In the genomic region with DNA sequence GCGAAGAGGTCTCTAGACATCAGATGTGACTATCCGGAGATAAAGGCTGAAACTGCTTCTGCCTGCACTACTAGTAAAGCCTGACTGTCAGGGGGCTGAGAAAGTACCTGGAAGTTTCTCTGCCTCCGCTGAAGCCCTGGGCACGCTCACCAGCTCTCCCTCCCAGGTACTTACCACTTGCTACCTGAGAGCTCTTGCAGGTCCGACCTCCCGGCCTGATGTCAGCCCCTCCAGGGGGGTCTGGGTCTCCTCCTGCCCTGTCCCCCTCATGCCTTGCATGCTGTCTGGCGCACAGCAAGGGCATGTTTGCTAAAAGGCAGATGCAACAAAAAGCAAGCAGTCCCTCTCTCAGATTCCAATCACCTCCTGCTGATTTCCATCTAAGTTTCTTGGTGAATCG, we compare ENCODE assay signal across 13 cellular contexts. TPM values are rescaled to one million over a fixed set of nuclear protein-coding genes. Genes with fewer than 3 reads are reported as not detected.
A peak's percentile ranks its signal among the peaks of the same experiment; 100 is the strongest.
DNase-seq lines count a peak whose midpoint lies in the region; ATAC-seq and TF ChIP-seq lines count a peak whose summit lies in the region.
"Had no signal": no experiment of that assay in that cellular context is flagged by ENCODE, and none has a peak within 500 bp of the region (broad histone marks: within the 10 kb centered on the region; RNA-seq: fewer than 3 reads in every experiment).

No MANE protein-coding gene starts in this region.

- H3K9me3 Mint-ChIP-seq in CD14-positive monocyte: peaks cover 0 to 2% (median 0%) of the 10 kb centered on the region in 7 donors
- H3K9me3 Mint-ChIP-seq: memory B cell had no signal

- ATAC-seq in right lobe of liver (no peak), GM19035 (IDR thresholded peaks at IDR 0.05; ENCODE audit: unreplicated experiment) (no peak), HG03378 (IDR thresholded peaks at IDR 0.05; ENCODE audit: unreplicated experiment) (no peak)

- no peaks in the 10 kb centered on the region for H3K27me3 ChIP-seq in ascending aorta
- no peaks in the 10 kb centered on the region for H3K27me3 ChIP-seq in right lobe of liver
- no peaks in the 10 kb centered on the region for H3K27me3 ChIP-seq in smooth muscle cell (ENCODE audit: low read depth)
- H3K27me3 ChIP-seq: BE2C had no signal

- peaks cover 72 to 88% of the 10 kb centered on the region in 2 donors for H3K36me3 Mint-ChIP-seq in CD14-positive monocyte

- TF ChIP-seq CTCF in CD14-positive monocyte (IDR thresholded peaks at IDR 0.05) (no peak), ascending aorta (IDR thresholded peaks at IDR 0.05) (no peak), right lobe of liver (IDR thresholded peaks at IDR 0.05) (no peak), smooth muscle cell (IDR thresholded peaks at IDR 0.05; ENCODE audit: borderline replicate concordance, insufficient read depth, poor library complexity, severe bottlenecking) (no peak)

- H3K4me3 Mint-ChIP-seq in CD14-positive monocyte: no peak overlapping the region
- H3K4me3 Mint-ChIP-seq: memory B cell had no signal

- H3K4me1 Mint-ChIP-seq in CD14-positive monocyte: peaks cover 74% of the 10 kb centered on the region

- 100% methylated on average over 2 of the region's 8 CpGs for WGBS in right lobe of liver (ENCODE audit: insufficient coverage, low coverage, low lambda C conversion rate, missing lambda C conversion rate)
- 92% methylated on average over 8 of the region's 8 CpGs for WGBS in smooth muscle cell (ENCODE audit: low lambda C conversion rate)

- H3K79me2 ChIP-seq in smooth muscle cell (ENCODE audit: low read depth): peaks cover 76% of the 10 kb centered on the region

- H3K4me3 ChIP-seq in ascending aorta (no peak overlapping the region), right lobe of liver (no peak overlapping the region), smooth muscle cell (no peak overlapping the region)

- peaks cover 62% of the 10 kb centered on the region for H4K20me1 ChIP-seq in smooth muscle cell (ENCODE audit: low read depth)

- H3F3A ChIP-seq in smooth muscle cell (ENCODE audit: low read depth): peaks cover 22% of the 10 kb centered on the region

- H3K27ac Mint-ChIP-seq in CD14-positive monocyte: peak overlapping the region; percentile 98 to 99 (median 99)
- H3K27ac Mint-ChIP-seq: memory B cell had no signal

- TF ChIP-seq POLR2A in right lobe of liver (IDR thresholded peaks at IDR 0.05): no peak

- no peak for DNase-seq in CD14-positive monocyte (ENCODE audit: low spot score)
- DNase-seq in ascending aorta (ENCODE audit: low spot score in 2 of 2): no peak
- DNase-seq in right lobe of liver: peak in 1 of 3 donors; percentile 40
- no peak for DNase-seq in smooth muscle cell (lab: John Stamatoyannopoulos, UW; ENCODE audit: unreplicated experiment)
- DNase-seq in NCI-H345 (lab: John Stamatoyannopoulos, UW): no peak
- DNase-seq in NCI-H2227 (lab: John Stamatoyannopoulos, UW; ENCODE audit: unreplicated experiment): no peak
- DNase-seq: BE2C; effector memory CD4-positive, alpha-beta T cell; hippocampal formation; NCI-H2081 treated with DMSO at 0.1 percent for 48 hours had no signal

- H3K27ac ChIP-seq in ascending aorta (peak overlapping the region; percentile 90), right lobe of liver (peak overlapping the region in 2 of 3 donors; percentile 52 to 92), smooth muscle cell (ENCODE audit: low read depth) (peak overlapping the region; percentile 99)

- H3K27me3 Mint-ChIP-seq in CD14-positive monocyte (ENCODE audit: low read depth in 3 of 3): no peaks in the 10 kb centered on the region
- H3K27me3 Mint-ChIP-seq: memory B cell had no signal

- H3K4me1 ChIP-seq in ascending aorta (peaks cover 14 to 43% of the 10 kb centered on the region in 2 donors), right lobe of liver (peaks cover 0 to 15% (median 5%) of the 10 kb centered on the region in 4 donors), smooth muscle cell (ENCODE audit: low read depth) (peaks cover 5% of the 10 kb centered on the region)
- H3K4me1 ChIP-seq: BE2C had no signal

- H2AFZ ChIP-seq in smooth muscle cell (ENCODE audit: low read depth): no peak overlapping the region

- H3K9me3 ChIP-seq in ascending aorta (no peaks in the 10 kb centered on the region), right lobe of liver (no peaks in the 10 kb centered on the region), smooth muscle cell (replicated peaks; ENCODE audit: low read depth) (no peaks in the 10 kb centered on the region)
- H3K9me3 ChIP-seq: BE2C had no signal

- H3K36me3 ChIP-seq in ascending aorta: peaks cover 23 to 34% of the 10 kb centered on the region in 2 donors
- peaks cover 0 to 34% (median 16%) of the 10 kb centered on the region in 4 donors for H3K36me3 ChIP-seq in right lobe of liver
- H3K36me3 ChIP-seq in smooth muscle cell (ENCODE audit: low read depth): no peaks in the 10 kb centered on the region

- intact Hi-C loops in CD14-positive monocyte (cut with micrococcal nuclease): loop anchor here in 1 of 2 donors (5.0 kb wide), 1 partner anchor 33 kb away; a partner anchor contains a TSS
- intact Hi-C loops in ascending aorta (cut with DNase I): loop anchor here (5.0 kb wide), 1 partner anchor 33 kb away; a partner anchor contains a TSS
- intact Hi-C loops in right lobe of liver (cut with DNase I): no loop called here

- peak overlapping the region; percentile 92 for H3K9ac ChIP-seq in smooth muscle cell (ENCODE audit: low read depth)

- H3K4me2 ChIP-seq in smooth muscle cell: no peak overlapping the region

RNA-seq across cellular contexts. Expression of a gene that starts 17.4 kb away (rescaled TPM):
- polyA plus RNA-seq in CD14-positive monocyte (100 to 1,000 TPM in 1 of 2 donors, 10 to 100 TPM in 1; 99.7 to 129 TPM), smooth muscle cell (31.9 and 42.9 TPM in 2 replicates)
- total RNA-seq in ascending aorta (70.7 TPM), right lobe of liver (10 to 100 TPM; 10.7 to 27.5 (median 19.0) TPM), smooth muscle cell (35.3 and 39.1 TPM in 2 replicates)

RNA-seq across cellular contexts. Expression of a gene that starts 33.7 kb away (rescaled TPM):
- 10 to 100 TPM; 21.4 to 32.7 TPM for polyA plus RNA-seq in CD14-positive monocyte
- 131 TPM for total RNA-seq in ascending aorta
- 1 to 10 TPM; 2.6 to 7.4 (median 4.7) TPM for total RNA-seq in right lobe of liver
- 3.3 and 11.2 TPM in 2 replicates for total RNA-seq in smooth muscle cell
- 3.2 and 5.3 TPM in 2 replicates for polyA plus RNA-seq in smooth muscle cell

Comparison
In these comparisons a context has a peak if more than half of its experiments do, and no peak if none do; other contexts are left out.
1. RNA of a gene that starts 33.7 kb away (total RNA-seq): 131 TPM in ascending aorta (single experiment); 2.6 to 7.4 TPM in right lobe of liver and 3.3 to 11.2 TPM in smooth muscle cell; every median in the first group is over 10 times any median in the second.
2. Peak in every context shown above with its lines, with median percentiles within 50 percentile points of each other: H3K27ac ChIP-seq.